Comparison of ENCODE assay signal across 15 cellular contexts in genomic region chr12:57628280-57629191, GRCh38. TPM values are rescaled to one million over a fixed set of nuclear protein-coding genes. Genes with fewer than 3 reads are reported as not detected.
DNase-seq lines count a peak whose midpoint lies in the region; TF ChIP-seq lines count a peak whose summit lies in the region.
"Had no signal": no experiment of that assay in that cellular context is flagged by ENCODE, and none has a peak within 500 bp of the region (broad histone marks: within the 10 kb centered on the region; RNA-seq: fewer than 3 reads in every experiment).

No MANE protein-coding gene starts in this region.

- H3K9me3 ChIP-seq in HUES64 (ENCODE audit: insufficient read depth, low read depth, low read length) (no peaks in the 10 kb centered on the region), iPS-15b (ENCODE audit: control insufficient read depth, insufficient read depth, low read length) (no peaks in the 10 kb centered on the region), parathyroid adenoma (ENCODE audit: control insufficient read depth, low read length) (no peaks in the 10 kb centered on the region)
- H3K9me3 ChIP-seq: Caco-2, uterus had no signal

- peak overlapping the region; percentile 61 for H2AFZ ChIP-seq in parathyroid adenoma

- H3K36me3 ChIP-seq in HUES64 (ENCODE audit: insufficient read depth, low read length) (no peaks in the 10 kb centered on the region), iPS-15b (ENCODE audit: control insufficient read depth, insufficient read depth, low read length) (no peaks in the 10 kb centered on the region), parathyroid adenoma (ENCODE audit: control insufficient read depth, insufficient read depth, low read length) (no peaks in the 10 kb centered on the region)
- H3K36me3 ChIP-seq: uterus had no signal

- no peak overlapping the region for H3K4me2 ChIP-seq in parathyroid adenoma (ENCODE audit: low read length)

- H3K4me3 ChIP-seq in HUES64 (ENCODE audit: low read length): peak overlapping the region; percentile 42; the same call in 1 of the 2 replicates
- H3K4me3 ChIP-seq in iPS-15b (ENCODE audit: low read depth, low read length): peak overlapping the region; percentile 39
- no peak overlapping the region for H3K4me3 ChIP-seq in parathyroid adenoma (ENCODE audit: low read depth, low read length)
- H3K4me3 ChIP-seq: uterus had no signal

- no peak overlapping the region for H3K27ac ChIP-seq in HUES64 (ENCODE audit: low read depth, low read length)
- no peak overlapping the region for H3K27ac ChIP-seq in parathyroid adenoma
- no peak overlapping the region for H3K27ac ChIP-seq in RWPE1
- H3K27ac ChIP-seq: HL-60, uterus had no signal

- H3K27me3 ChIP-seq in HUES64 (ENCODE audit: insufficient read depth, low read length) (peaks cover 100% of the 10 kb centered on the region), iPS-15b (ENCODE audit: control insufficient read depth, insufficient read depth, low read length) (peaks cover 93% of the 10 kb centered on the region), parathyroid adenoma (ENCODE audit: control insufficient read depth, insufficient read depth, low read length) (peaks cover 9% of the 10 kb centered on the region)
- H3K27me3 ChIP-seq: uterus had no signal

- TF ChIP-seq CTCF in parathyroid adenoma (IDR thresholded peaks at IDR 0.05): no peak
- no peak for TF ChIP-seq CTCF in RWPE1 (conservative IDR thresholded peaks at IDR 0.05; ENCODE audit: low read depth)

- CTCF ChIA-PET in RWPE1 (lab: Yijun Ruan, JAX): interaction anchor here (0.6 to 0.7 kb wide), 2 partner anchors 37 to 43 kb away, joined by 3 to 4 read pairs; no protein-coding TSS in a partner anchor

- H3K4me1 ChIP-seq in HUES64 (ENCODE audit: insufficient read depth, low read length): peaks cover 12% of the 10 kb centered on the region
- peaks cover 4% of the 10 kb centered on the region for H3K4me1 ChIP-seq in iPS-15b (ENCODE audit: control insufficient read depth, insufficient read depth, low read length)
- no peaks in the 10 kb centered on the region for H3K4me1 ChIP-seq in parathyroid adenoma
- H3K4me1 ChIP-seq: Caco-2, uterus had no signal

- no peak overlapping the region for H3K9ac ChIP-seq in HUES64 (ENCODE audit: low read depth, low read length)
- H3K9ac ChIP-seq in iPS-15b (ENCODE audit: low read depth, low read length): no peak overlapping the region
- H3K9ac ChIP-seq in parathyroid adenoma: no peak overlapping the region

- POLR2A ChIA-PET in RWPE1 (lab: Yijun Ruan, JAX; ENCODE audit: low non-redundant PET): no interaction called here

- no peaks in the 10 kb centered on the region for H3K79me2 ChIP-seq in parathyroid adenoma

- 88% methylated on average over 29 of the region's 29 CpGs for WGBS in HUES64

- DNase-seq in D341Med (ENCODE audit: low spot score) (peak; percentile 9), RWPE1 (ENCODE audit: low spot score) (no peak), NCI-H524 (lab: John Stamatoyannopoulos, UW) (no peak), NCI-H82 treated with DMSO at 0.1 percent for 48 hours (lab: John Stamatoyannopoulos, UW; ENCODE audit: unreplicated experiment) (no peak)
- DNase-seq: Caco-2; effector CD8-positive, alpha-beta T cell; KBM-7; NCI-H2029; NCI-H446; stimulated activated CD4-positive, alpha-beta T cell treated with anti-CD3 and anti-CD28 coated beads, Interleukin-1b, Interleukin-23, amount 100 ng/mL, for 48 hours; uterus had no signal

RNA-seq across cellular contexts. Expression of gene B4GALNT1, which starts 4.5 kb away (rescaled TPM):
- polyA plus RNA-seq in HUES64 (2013, experiment 1 of 2): 1.8 TPM
- 1.5 TPM for polyA plus RNA-seq in HUES64 (2013, experiment 2 of 2)

RNA-seq across cellular contexts. Expression of gene ARHGEF25, which starts 17.3 kb away (rescaled TPM):
- 15.7 TPM for polyA plus RNA-seq in HUES64 (2013, experiment 1 of 2)
- polyA plus RNA-seq in HUES64 (2013, experiment 2 of 2): 20.7 TPM

RNA-seq across cellular contexts. Expression of gene DTX3, which starts 23.9 kb away (rescaled TPM):
- polyA plus RNA-seq in HUES64 (2013, experiment 1 of 2): 44.3 TPM
- 48.2 TPM for polyA plus RNA-seq in HUES64 (2013, experiment 2 of 2)

RNA-seq across cellular contexts. Expression of gene PIP4K2C, which starts 37.5 kb away (rescaled TPM):
- polyA plus RNA-seq in HUES64 (2013, experiment 1 of 2): 19.0 TPM
- 17.6 TPM for polyA plus RNA-seq in HUES64 (2013, experiment 2 of 2)
